ENCODE assay signal across 15 cellular contexts in genomic region chr14:91389173-91389572, GRCh38. TPM values are rescaled to one million over a fixed set of nuclear protein-coding genes. Genes with fewer than 3 reads are reported as not detected.
DNase-seq lines count a peak whose midpoint lies in the region; ATAC-seq and TF ChIP-seq lines count a peak whose summit lies in the region.
"Had no signal": no experiment of that assay in that cellular context is flagged by ENCODE, and none has a peak within 500 bp of the region (broad histone marks: within the 10 kb centered on the region; RNA-seq: fewer than 3 reads in every experiment).

No MANE protein-coding gene starts in this region.

- no peak overlapping the region for H3K4me3 ChIP-seq in Peyer's patch
- H3K4me3 ChIP-seq: A549, left lung, suprapubic skin had no signal

- no peak for TF ChIP-seq CTCF in Peyer's patch (IDR thresholded peaks at IDR 0.05)

- no peaks in the 10 kb centered on the region for H3K27me3 Mint-ChIP-seq in activated CD4-positive, alpha-beta T cell treated with anti-CD3 and anti-CD28 coated beads, Interleukin-2, amount 10 ng/mL, durations not matched to agents 7 days and 5 days
- H3K27me3 Mint-ChIP-seq in central memory CD8-positive, alpha-beta T cell: no peaks in the 10 kb centered on the region
- no peaks in the 10 kb centered on the region for H3K27me3 Mint-ChIP-seq in natural killer cell treated with Interleukin-12 subunit alpha and Interleukin-12 subunit beta and Interleukin-15 and Interleukin-18, amount 100 ng/mL, for 72 hours

- H3K9me3 ChIP-seq in Peyer's patch: no peaks in the 10 kb centered on the region
- H3K9me3 ChIP-seq: A549, left lung, suprapubic skin had no signal

- peak overlapping the region; percentile 52 to 72 (median 62) for H3K27ac ChIP-seq in Peyer's patch
- H3K27ac ChIP-seq: A549, left lung, suprapubic skin, VCaP had no signal

- peaks cover 34% of the 10 kb centered on the region for H3K36me3 Mint-ChIP-seq in activated CD4-positive, alpha-beta T cell treated with anti-CD3 and anti-CD28 coated beads, Interleukin-2, amount 10 ng/mL, durations not matched to agents 7 days and 5 days (ENCODE audit: low read depth)
- H3K36me3 Mint-ChIP-seq in central memory CD8-positive, alpha-beta T cell (ENCODE audit: insufficient read depth): peaks cover 21% of the 10 kb centered on the region
- H3K36me3 Mint-ChIP-seq in natural killer cell treated with Interleukin-12 subunit alpha and Interleukin-12 subunit beta and Interleukin-15 and Interleukin-18, amount 100 ng/mL, for 72 hours: no peaks in the 10 kb centered on the region

- peak overlapping the region; percentile 64 for H3K27ac Mint-ChIP-seq in activated CD4-positive, alpha-beta T cell treated with anti-CD3 and anti-CD28 coated beads, Interleukin-2, amount 10 ng/mL, durations not matched to agents 7 days and 5 days
- peak overlapping the region; percentile 87 for H3K27ac Mint-ChIP-seq in central memory CD8-positive, alpha-beta T cell (ENCODE audit: low read depth)
- H3K27ac Mint-ChIP-seq in natural killer cell treated with Interleukin-12 subunit alpha and Interleukin-12 subunit beta and Interleukin-15 and Interleukin-18, amount 100 ng/mL, for 72 hours: peak overlapping the region; percentile 81 to 99

- no peaks in the 10 kb centered on the region for H3K36me3 ChIP-seq in Peyer's patch
- H3K36me3 ChIP-seq: left lung, suprapubic skin had no signal

- POLR2A ChIA-PET in activated CD4-positive, alpha-beta T cell treated with anti-CD3 and anti-CD28 coated beads, Interleukin-2, amount 10 ng/mL, durations not matched to agents 7 days and 5 days (lab: Charles Lee): interaction anchor here (1.0 kb wide), 1 partner anchor 9 kb away, joined by 3 read pairs; no protein-coding TSS in a partner anchor

- no peak for TF ChIP-seq POLR2A in Peyer's patch (IDR thresholded peaks at IDR 0.05)

- CTCF ChIA-PET in activated CD4-positive, alpha-beta T cell treated with anti-CD3 and anti-CD28 coated beads, Interleukin-2, amount 10 ng/mL, durations not matched to agents 7 days and 5 days (lab: Charles Lee): interaction anchor here (0.7 to 2.2 kb wide), 6 partner anchors 20 to 573 kb away, joined by 3 to 6 read pairs (median 4); no protein-coding TSS in a partner anchor

- peaks cover 3 to 40% (median 21%) of the 10 kb centered on the region in 4 donors for H3K4me1 ChIP-seq in Peyer's patch
- H3K4me1 ChIP-seq: A549 had no signal

- DNase-seq in activated CD4-positive, alpha-beta T cell treated with anti-CD3 and anti-CD28 coated beads, Interleukin-2, amount 10 ng/mL, durations not matched to agents 7 days and 5 days: no peak
- no peak for DNase-seq in activated CD4-positive, alpha-beta T cell treated with anti-CD3 and anti-CD28 coated beads for 1 hour
- no peak for DNase-seq in Peyer's patch
- DNase-seq in central memory CD8-positive, alpha-beta T cell (ENCODE audit: low spot score in 2 of 2): no peak
- no peak for DNase-seq in natural killer cell treated with Interleukin-12 subunit alpha and Interleukin-12 subunit beta and Interleukin-15 and Interleukin-18, amount 100 ng/mL, for 72 hours (ENCODE audit: low spot score)
- DNase-seq in NCI-H226: no peak
- DNase-seq: left lung, NCI-H1930 had no signal

- no peaks in the 10 kb centered on the region for H3K9me3 Mint-ChIP-seq in activated CD4-positive, alpha-beta T cell treated with anti-CD3 and anti-CD28 coated beads, Interleukin-2, amount 10 ng/mL, durations not matched to agents 7 days and 5 days
- H3K9me3 Mint-ChIP-seq in central memory CD8-positive, alpha-beta T cell: no peaks in the 10 kb centered on the region
- H3K9me3 Mint-ChIP-seq in natural killer cell treated with Interleukin-12 subunit alpha and Interleukin-12 subunit beta and Interleukin-15 and Interleukin-18, amount 100 ng/mL, for 72 hours: no peaks in the 10 kb centered on the region
- H3K9me3 Mint-ChIP-seq: activated T-helper 1 cell treated with anti-CD3 and anti-CD28 coated beads, Interleukin-12 subunit alpha, Interleukin-12 subunit beta, Interleukin-2, Interleukin-4 antibody, amounts not matched to agents 30 ng/mL and 10 ng/mL and 1 ng/mL, durations not matched to agents 14 hours and 24 hours and 36 hours; nephron had no signal

- H3K27me3 ChIP-seq in Peyer's patch: no peaks in the 10 kb centered on the region
- H3K27me3 ChIP-seq: left lung had no signal

- ATAC-seq in central memory CD8-positive, alpha-beta T cell (replicated peaks; ENCODE audit: extremely low read depth, poor library complexity, severe bottlenecking): no peak
- ATAC-seq in natural killer cell treated with Interleukin-12 subunit alpha and Interleukin-12 subunit beta and Interleukin-15 and Interleukin-18, amount 100 ng/mL, for 72 hours: no peak
- ATAC-seq in GM21360 (IDR thresholded peaks at IDR 0.05; ENCODE audit: unreplicated experiment) (no peak), HG03097 (IDR thresholded peaks at IDR 0.05; ENCODE audit: low FRiP score, unreplicated experiment) (no peak)
- ATAC-seq: A549 had no signal

- H3K4me3 Mint-ChIP-seq in activated CD4-positive, alpha-beta T cell treated with anti-CD3 and anti-CD28 coated beads, Interleukin-2, amount 10 ng/mL, durations not matched to agents 7 days and 5 days: no peak overlapping the region
- H3K4me3 Mint-ChIP-seq in central memory CD8-positive, alpha-beta T cell: peak overlapping the region; percentile 73
- H3K4me3 Mint-ChIP-seq in natural killer cell treated with Interleukin-12 subunit alpha and Interleukin-12 subunit beta and Interleukin-15 and Interleukin-18, amount 100 ng/mL, for 72 hours: peak overlapping the region; percentile 73
- H3K4me3 Mint-ChIP-seq: nephron had no signal

- peaks cover 86% of the 10 kb centered on the region for H3K4me1 Mint-ChIP-seq in activated CD4-positive, alpha-beta T cell treated with anti-CD3 and anti-CD28 coated beads, Interleukin-2, amount 10 ng/mL, durations not matched to agents 7 days and 5 days
- H3K4me1 Mint-ChIP-seq in central memory CD8-positive, alpha-beta T cell: peaks cover 74% of the 10 kb centered on the region
- peaks cover 64 to 71% of the 10 kb centered on the region in 2 donors for H3K4me1 Mint-ChIP-seq in natural killer cell treated with Interleukin-12 subunit alpha and Interleukin-12 subunit beta and Interleukin-15 and Interleukin-18, amount 100 ng/mL, for 72 hours (ENCODE audit: low read depth in 2 of 2)

RNA-seq across cellular contexts. Expression of gene CCDC88C, which starts 28.4 kb away (rescaled TPM):
- total RNA-seq in activated CD4-positive, alpha-beta T cell treated with anti-CD3 and anti-CD28 coated beads, Interleukin-2, amount 10 ng/mL, durations not matched to agents 7 days and 5 days: 100 to 1,000 TPM; 187 to 193 TPM
- total RNA-seq in Peyer's patch: 100 to 1,000 TPM in 1 of 4 donors, 10 to 100 TPM in 3; 18.9 to 189 (median 77.2) TPM
- 100 to 1,000 TPM; 103 to 175 TPM for total RNA-seq in natural killer cell treated with Interleukin-12 subunit alpha and Interleukin-12 subunit beta and Interleukin-15 and Interleukin-18, amount 100 ng/mL, for 72 hours
